In genomic region chr18:59084286-59084779, GRCh38 we compare ENCODE assay signal across 9 cellular contexts. TPM values are rescaled to one million over a fixed set of nuclear protein-coding genes. Genes with fewer than 3 reads are reported as not detected.
DNase-seq lines count a peak whose midpoint lies in the region; ATAC-seq and TF ChIP-seq lines count a peak whose summit lies in the region.
"Had no signal": no experiment of that assay in that cellular context is flagged by ENCODE, and none has a peak within 500 bp of the region (broad histone marks: within the 10 kb centered on the region; RNA-seq: fewer than 3 reads in every experiment).

No MANE protein-coding gene starts in this region.

- H3F3A ChIP-seq in neural progenitor cell (ENCODE audit: low read depth) = peaks cover 4% of the 10 kb centered on the region

- H3K4me1 ChIP-seq in Peyer's patch = no peaks in the 10 kb centered on the region
- H3K4me1 ChIP-seq in neural progenitor cell = no peaks in the 10 kb centered on the region
- H3K4me1 ChIP-seq: BLaER1 had no signal

- peak overlapping the region; percentile 15 to 38 for H3K4me3 Mint-ChIP-seq in activated T-cell treated with anti-CD3 and anti-CD28 coated beads, Interleukin-2, amount 50 U/mL, for 72 hours
- no peak overlapping the region for H3K4me3 Mint-ChIP-seq in neural progenitor cell

- ATAC-seq in activated T-cell treated with anti-CD3 and anti-CD28 coated beads, Interleukin-2, amount 50 U/mL, for 72 hours (replicated peaks in 1 of 2) = peak; percentile 77 to 85

- peak; percentile 38 to 47 for DNase-seq in NOMO-1 (lab: John Stamatoyannopoulos, UW; ENCODE audit: unreplicated experiment in 2 of 2)
- DNase-seq in NOMO-1 treated with dmso at 0.1 percent for 144 hours (lab: John Stamatoyannopoulos, UW; ENCODE audit: unreplicated experiment) = no peak
- DNase-seq in LHCN-M2 (ENCODE audit: low read depth) = peak; percentile 66
- peak; percentile 65 to 86 (median 69) for DNase-seq in Peyer's patch
- peak; percentile 72 to 76 for DNase-seq in activated T-cell treated with anti-CD3 and anti-CD28 coated beads, Interleukin-2, amount 50 U/mL, for 72 hours
- DNase-seq in fibroblast of the aortic adventitia (ENCODE audit: low read depth) = peak; percentile 77
- peak; percentile 88 for DNase-seq in neural progenitor cell (ENCODE audit: low spot score)
- peak in 42 of 49 donors; percentile 1 to 80 (median 57) for DNase-seq in substantia nigra (lab: John Stamatoyannopoulos, UW)

- no peak overlapping the region for H2AFZ ChIP-seq in neural progenitor cell (replicated peaks)

- TF ChIP-seq CTCF in Peyer's patch (IDR thresholded peaks at IDR 0.05) = peak; percentile 61 to 86 (median 64)
- TF ChIP-seq CTCF in fibroblast of the aortic adventitia (IDR thresholded peaks at IDR 0.05; ENCODE audit: insufficient read depth, low read length) = peak; percentile 91
- TF ChIP-seq CTCF in neural progenitor cell (IDR thresholded peaks at IDR 0.05) = peak; percentile 90

- peaks cover 20% of the 10 kb centered on the region for H3K27me3 Mint-ChIP-seq in activated T-cell treated with anti-CD3 and anti-CD28 coated beads, Interleukin-2, amount 50 U/mL, for 72 hours (ENCODE audit: low read depth)
- H3K27me3 Mint-ChIP-seq in neural progenitor cell (ENCODE audit: insufficient read depth, low read depth) = peaks cover 4% of the 10 kb centered on the region

- H3K4me2 ChIP-seq in neural progenitor cell = no peak overlapping the region
- H3K4me2 ChIP-seq: BLaER1 had no signal

- no peaks in the 10 kb centered on the region for H3K9me3 Mint-ChIP-seq in activated T-cell treated with anti-CD3 and anti-CD28 coated beads, Interleukin-2, amount 50 U/mL, for 72 hours
- no peaks in the 10 kb centered on the region for H3K9me3 Mint-ChIP-seq in neural progenitor cell

- no peak overlapping the region for H3K27ac Mint-ChIP-seq in activated T-cell treated with anti-CD3 and anti-CD28 coated beads, Interleukin-2, amount 50 U/mL, for 72 hours
- no peak overlapping the region for H3K27ac Mint-ChIP-seq in neural progenitor cell

- no peak overlapping the region for H3K27ac ChIP-seq in Peyer's patch
- no peak overlapping the region for H3K27ac ChIP-seq in neural progenitor cell
- no peak overlapping the region for H3K27ac ChIP-seq in substantia nigra (ENCODE audit: low read depth, low read length, poor library complexity, severe bottlenecking)
- H3K27ac ChIP-seq: BLaER1 had no signal

- H3K79me2 ChIP-seq in neural progenitor cell (ENCODE audit: low read depth) = no peaks in the 10 kb centered on the region

- H3K4me3 ChIP-seq in Peyer's patch = no peak overlapping the region
- H3K4me3 ChIP-seq in fibroblast of the aortic adventitia (ENCODE audit: low read depth, low read length) = no peak overlapping the region
- H3K4me3 ChIP-seq in neural progenitor cell = no peak overlapping the region
- H3K4me3 ChIP-seq: BLaER1 had no signal

- no peaks in the 10 kb centered on the region for H4K20me1 ChIP-seq in neural progenitor cell (ENCODE audit: low read depth)
- H4K20me1 ChIP-seq: BLaER1 had no signal

- TF ChIP-seq POLR2A in Peyer's patch (IDR thresholded peaks at IDR 0.05) = no peak

- H3K9ac ChIP-seq in neural progenitor cell = no peak overlapping the region
- H3K9ac ChIP-seq: BLaER1 had no signal

- H3K36me3 ChIP-seq in Peyer's patch (no peaks in the 10 kb centered on the region), neural progenitor cell (no peaks in the 10 kb centered on the region)
- H3K36me3 ChIP-seq: BLaER1 had no signal

- H3K36me3 Mint-ChIP-seq in activated T-cell treated with anti-CD3 and anti-CD28 coated beads, Interleukin-2, amount 50 U/mL, for 72 hours (ENCODE audit: insufficient read depth in 2 of 2) = no peaks in the 10 kb centered on the region
- no peaks in the 10 kb centered on the region for H3K36me3 Mint-ChIP-seq in neural progenitor cell

- H3K4me1 Mint-ChIP-seq in activated T-cell treated with anti-CD3 and anti-CD28 coated beads, Interleukin-2, amount 50 U/mL, for 72 hours (ENCODE audit: low read depth) = peaks cover 12% of the 10 kb centered on the region
- peaks cover 4% of the 10 kb centered on the region for H3K4me1 Mint-ChIP-seq in neural progenitor cell

- no peaks in the 10 kb centered on the region for H3K9me3 ChIP-seq in Peyer's patch
- H3K9me3 ChIP-seq in neural progenitor cell (ENCODE audit: low read depth) = no peaks in the 10 kb centered on the region
- H3K9me3 ChIP-seq: BLaER1 had no signal

- H3K27me3 ChIP-seq in Peyer's patch (no peaks in the 10 kb centered on the region), neural progenitor cell (peaks cover 12% of the 10 kb centered on the region)
- H3K27me3 ChIP-seq: BLaER1 had no signal

RNA-seq across cellular contexts. Expression of gene SEC11C, which starts 55.4 kb away (rescaled TPM):
- total RNA-seq in LHCN-M2 (2014; rRNA removed) (10.7 and 22.6 TPM in 2 replicates), Peyer's patch (10 to 100 TPM; 15.7 to 52.9 (median 29.4) TPM), fibroblast of the aortic adventitia (ENCODE audit: low replicate concordance) (8.8 and 13.2 TPM in 2 replicates), neural progenitor cell (ENCODE audit: low replicate concordance) (26.7 and 53.4 TPM in 2 replicates)
- polyA plus RNA-seq in LHCN-M2 (2012) = 27.5 TPM
- total RNA-seq in activated T-cell treated with anti-CD3 and anti-CD28 coated beads, Interleukin-2, amount 50 U/mL, for 72 hours = 100 to 1,000 TPM; 160 to 194 TPM
